Comparison of ENCODE assay signal across 23 cellular contexts in genomic region chr7:86923530-86923929, GRCh38.
"Had no signal": no experiment of that assay in that cellular context is flagged by ENCODE, and none has a peak within 500 bp of the region (broad histone marks: within the 10 kb centered on the region; RNA-seq: fewer than 3 reads in every experiment).

No MANE protein-coding gene starts in this region.

- H3K4me1 ChIP-seq: left lung, lower lobe of right lung, parathyroid adenoma, right atrium auricular region, right lobe of liver, tibial nerve, uterus had no signal

- H3K36me3 ChIP-seq: left lung, lower lobe of right lung, right atrium auricular region, right lobe of liver, tibial nerve, uterus had no signal

- H3K4me3 ChIP-seq: hepatocyte, left lung, lower lobe of right lung, right atrium auricular region, right lobe of liver, smooth muscle cell, tibial nerve, uterus had no signal

- H3K79me2 ChIP-seq: hepatocyte, parathyroid adenoma had no signal

- H3K27me3 ChIP-seq: hepatocyte, left lung, right atrium auricular region, right lobe of liver, tibial nerve, uterus had no signal

- H3K9ac ChIP-seq: parathyroid adenoma had no signal

- H3K27ac ChIP-seq: hepatocyte, left lung, lower lobe of right lung, parathyroid adenoma, right atrium auricular region, right lobe of liver, tibial nerve, uterus had no signal

- ATAC-seq: left colon; left lung; lower lobe of right lung; naive thymus-derived CD8-positive, alpha-beta T cell; right lobe of liver; stimulated activated memory B cell treated with anti-CD40 and anti-IgM and Interleukin-4, amounts not matched to agents 10 μg/mL and 1 μg/mL and 100 μg/mL, for 72 hours; stimulated activated naive CD8-positive, alpha-beta T cell treated with anti-CD3 and anti-CD28 coated beads, Interleukin-15, amount 100 ng/mL, for 72 hours had no signal

- H2AFZ ChIP-seq: hepatocyte, parathyroid adenoma had no signal

- DNase-seq: left colon; left lung; lower lobe of right lung; mammary epithelial cell; mesenchymal stem cell; naive thymus-derived CD8-positive, alpha-beta T cell; nucleus accumbens; right lobe of liver; stimulated activated CD4-positive, alpha-beta T cell treated with anti-CD3 and anti-CD28 coated beads, Interleukin-1b, Interleukin-23, amount 100 ng/mL, for 48 hours; stimulated activated CD4-positive, alpha-beta T cell treated with anti-CD3 and anti-CD28 coated beads, Interleukin-2, amount 100 ng/mL, for 48 hours; stimulated activated CD4-positive, alpha-beta T cell treated with anti-CD3 and anti-CD28 coated beads, Interleukin-4, amount 100 ng/mL, for 4 hours; stimulated activated CD8-positive, alpha-beta memory T cell treated with anti-CD3 and anti-CD28 coated beads, Interleukin-4, amount 100 ng/mL, for 48 hours; stimulated activated naive CD4-positive, alpha-beta T cell treated with Interleukin-2 at 50 U/mL for 16 hours; stimulated activated naive CD8-positive, alpha-beta T cell treated with anti-CD3 and anti-CD28 coated beads, Interleukin-15, amount 100 ng/mL, for 72 hours; substantia nigra; uterus had no signal

- FAIRE-seq: keratinocyte had no signal

- H3K4me2 ChIP-seq: hepatocyte, smooth muscle cell had no signal

- H3K9me3 ChIP-seq: left lung, lower lobe of right lung, right atrium auricular region, right lobe of liver, tibial nerve, uterus had no signal
